7 cellular contexts compared by ENCODE assay signal in the genomic region with DNA sequence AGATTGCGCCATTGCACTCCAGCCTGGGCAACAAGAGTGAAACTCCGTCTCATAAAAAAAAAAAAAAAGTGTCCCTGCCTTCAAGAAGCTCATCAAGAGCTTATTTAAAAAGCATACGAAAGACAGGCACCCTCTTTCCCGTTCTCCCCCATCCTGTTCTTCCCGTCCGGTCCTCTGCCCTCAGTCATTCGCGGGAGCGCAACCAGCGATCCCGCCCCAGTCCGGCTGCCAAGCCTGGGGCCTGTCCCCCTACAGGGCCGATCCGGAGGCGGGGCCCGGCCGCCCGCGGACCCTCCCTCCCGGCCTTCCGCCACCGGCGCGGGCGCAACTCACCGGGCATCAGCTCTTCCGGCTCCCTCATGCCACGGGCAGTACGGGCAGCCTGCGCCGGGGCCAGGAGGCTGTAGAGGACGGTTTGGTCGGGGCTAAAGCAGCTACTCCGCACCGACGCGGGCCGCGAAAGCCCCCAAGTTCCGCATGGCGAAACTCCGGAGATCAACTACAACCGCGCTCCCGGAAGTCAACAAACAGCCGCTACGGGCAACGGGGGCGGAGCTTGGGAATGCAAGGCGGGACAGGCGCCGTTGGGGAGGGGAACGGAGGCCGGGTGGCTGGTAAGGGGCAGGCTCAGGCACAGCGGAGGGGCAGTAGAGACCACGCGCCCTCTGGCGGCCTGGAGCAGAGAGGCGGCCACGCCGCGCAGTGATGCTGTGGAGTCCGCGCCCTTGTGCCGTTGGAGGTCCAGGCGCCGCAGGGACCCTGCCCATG.
DNase-seq lines count a peak whose midpoint lies in the region; ATAC-seq, FAIRE-seq and TF ChIP-seq lines count a peak whose summit lies in the region.

A gene with protein sequence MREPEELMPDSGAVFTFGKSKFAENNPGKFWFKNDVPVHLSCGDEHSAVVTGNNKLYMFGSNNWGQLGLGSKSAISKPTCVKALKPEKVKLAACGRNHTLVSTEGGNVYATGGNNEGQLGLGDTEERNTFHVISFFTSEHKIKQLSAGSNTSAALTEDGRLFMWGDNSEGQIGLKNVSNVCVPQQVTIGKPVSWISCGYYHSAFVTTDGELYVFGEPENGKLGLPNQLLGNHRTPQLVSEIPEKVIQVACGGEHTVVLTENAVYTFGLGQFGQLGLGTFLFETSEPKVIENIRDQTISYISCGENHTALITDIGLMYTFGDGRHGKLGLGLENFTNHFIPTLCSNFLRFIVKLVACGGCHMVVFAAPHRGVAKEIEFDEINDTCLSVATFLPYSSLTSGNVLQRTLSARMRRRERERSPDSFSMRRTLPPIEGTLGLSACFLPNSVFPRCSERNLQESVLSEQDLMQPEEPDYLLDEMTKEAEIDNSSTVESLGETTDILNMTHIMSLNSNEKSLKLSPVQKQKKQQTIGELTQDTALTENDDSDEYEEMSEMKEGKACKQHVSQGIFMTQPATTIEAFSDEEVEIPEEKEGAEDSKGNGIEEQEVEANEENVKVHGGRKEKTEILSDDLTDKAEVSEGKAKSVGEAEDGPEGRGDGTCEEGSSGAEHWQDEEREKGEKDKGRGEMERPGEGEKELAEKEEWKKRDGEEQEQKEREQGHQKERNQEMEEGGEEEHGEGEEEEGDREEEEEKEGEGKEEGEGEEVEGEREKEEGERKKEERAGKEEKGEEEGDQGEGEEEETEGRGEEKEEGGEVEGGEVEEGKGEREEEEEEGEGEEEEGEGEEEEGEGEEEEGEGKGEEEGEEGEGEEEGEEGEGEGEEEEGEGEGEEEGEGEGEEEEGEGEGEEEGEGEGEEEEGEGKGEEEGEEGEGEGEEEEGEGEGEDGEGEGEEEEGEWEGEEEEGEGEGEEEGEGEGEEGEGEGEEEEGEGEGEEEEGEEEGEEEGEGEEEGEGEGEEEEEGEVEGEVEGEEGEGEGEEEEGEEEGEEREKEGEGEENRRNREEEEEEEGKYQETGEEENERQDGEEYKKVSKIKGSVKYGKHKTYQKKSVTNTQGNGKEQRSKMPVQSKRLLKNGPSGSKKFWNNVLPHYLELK (minus strand): TSS at position 503 of the 768 bp plus-strand sequence. CDS start 142 bp downstream, at position 361.

- FAIRE-seq in GM18507 (lab: Jason Lieb, UNC): peak; percentile 98

- DNase-seq in GM18507 (ENCODE audit: extremely low spot score, insufficient read length, low read depth) (peak; percentile 71), NCI-H1930 (lab: John Stamatoyannopoulos, UW) (peak; percentile 86 to 88), T-helper 9 cell (peak; percentile 86), astrocyte of the hippocampus (ENCODE audit: low read depth, low spot score) (peak; percentile 95), hypothalamus (lab: John Stamatoyannopoulos, UW) (peak; percentile 7 to 90 (median 82)), retinal pigment epithelial cell (ENCODE audit: low read depth) (peak; percentile 61)

- ATAC-seq in HG02981 (IDR thresholded peaks at IDR 0.05; ENCODE audit: unreplicated experiment): peak; percentile 93

- peak within 1 kb of the TSS; percentile 68 for H3K4me3 ChIP-seq in retinal pigment epithelial cell (ENCODE audit: low read length)

- TF ChIP-seq CTCF in retinal pigment epithelial cell (conservative IDR thresholded peaks at IDR 0.05; ENCODE audit: low read depth, low read length): peak; percentile 70

Comparison
In these comparisons a context has a peak if more than half of its experiments do, and no peak if none do; other contexts are left out.
1. Peak in every context shown above with its lines: DNase-seq, ATAC-seq and H3K4me3 ChIP-seq.